ENCODE assay signal across 24 cellular contexts in genomic region chr3:108036401-108036800, GRCh38. TPM values are rescaled to one million over a fixed set of nuclear protein-coding genes. Genes with fewer than 3 reads are reported as not detected.
DNase-seq lines count a peak whose midpoint lies in the region; ATAC-seq and TF ChIP-seq lines count a peak whose summit lies in the region.
"Had no signal": no experiment of that assay in that cellular context is flagged by ENCODE, and none has a peak within 500 bp of the region (broad histone marks: within the 10 kb centered on the region; RNA-seq: fewer than 3 reads in every experiment).

No MANE protein-coding gene starts in this region.

- no peaks in the 10 kb centered on the region for H3K27me3 Mint-ChIP-seq in CD4-positive, alpha-beta T cell
- H3K27me3 Mint-ChIP-seq: activated CD4-positive, alpha-beta T cell treated with anti-CD3 and anti-CD28 coated beads, Interleukin-2, amount 10 ng/mL, durations not matched to agents 7 days and 5 days; activated naive CD8-positive, alpha-beta T cell treated with anti-CD3 and anti-CD28 coated beads, Interleukin-2, amount 10 ng/mL, durations not matched to agents 7 days and 5 days had no signal

- H3K4me3 Mint-ChIP-seq in CD4-positive, alpha-beta T cell = no peak overlapping the region
- H3K4me3 Mint-ChIP-seq: activated CD4-positive, alpha-beta T cell treated with anti-CD3 and anti-CD28 coated beads, Interleukin-2, amount 10 ng/mL, durations not matched to agents 7 days and 5 days; activated naive CD8-positive, alpha-beta T cell treated with anti-CD3 and anti-CD28 coated beads, Interleukin-2, amount 10 ng/mL, durations not matched to agents 7 days and 5 days; H9; mesothelial cell of epicardium; nephron progenitor cell had no signal

- peaks cover 75% of the 10 kb centered on the region for H3K36me3 Mint-ChIP-seq in CD4-positive, alpha-beta T cell (ENCODE audit: low read depth)

- CTCF ChIA-PET in CD4-positive, alpha-beta T cell (lab: Charles Lee) = no interaction called here

- no peak overlapping the region for H3K27ac ChIP-seq in CD4-positive, alpha-beta T cell (ENCODE audit: low read depth, low read length)
- H3K27ac ChIP-seq in KOPT-K1 (ENCODE audit: low read depth, low read length, poor library complexity, severe bottlenecking) = peak overlapping the region; percentile 32
- peak overlapping the region; percentile 35 for H3K27ac ChIP-seq in smooth muscle cell (ENCODE audit: low read depth)
- H3K27ac ChIP-seq: gastrocnemius medialis, WERI-Rb-1 had no signal

- peaks cover 17% of the 10 kb centered on the region for H3K4me1 Mint-ChIP-seq in CD4-positive, alpha-beta T cell (ENCODE audit: low read depth)
- H3K4me1 Mint-ChIP-seq: nephron progenitor cell had no signal

- DNase-seq in CD4-positive, alpha-beta T cell = no peak
- DNase-seq in fibroblast of gingiva (ENCODE audit: low read depth) (peak; percentile 41), smooth muscle cell (lab: John Stamatoyannopoulos, UW; ENCODE audit: unreplicated experiment) (no peak), AG08396 (ENCODE audit: low spot score) (no peak), HK-2 (ENCODE audit: unreplicated experiment) (no peak)
- DNase-seq: activated CD4-positive, alpha-beta T cell treated with anti-CD3 and anti-CD28 coated beads, Interleukin-2, amount 10 ng/mL, durations not matched to agents 7 days and 5 days; activated naive CD8-positive, alpha-beta T cell treated with anti-CD3 and anti-CD28 coated beads, Interleukin-2, amount 10 ng/mL, durations not matched to agents 7 days and 5 days; DND-41; gastrocnemius medialis; H9; hypothalamus; left lung; NCI-H1092; NCI-H1930; NCI-H2227 treated with DMSO at 0.1 percent for 48 hours; NCI-H774; nephron progenitor cell; ovary; stimulated activated CD4-positive, alpha-beta T cell treated with anti-CD3 and anti-CD28 coated beads, Interleukin-4, amount 100 ng/mL, for 24 hours; stimulated activated naive CD8-positive, alpha-beta T cell treated with anti-CD3 and anti-CD28 coated beads, Interleukin-15, Interleukin-2, amounts not matched to agents 100 U/mL and 50 U/mL, for 24 hours; WERI-Rb-1 had no signal

- no peak overlapping the region for H2AFZ ChIP-seq in smooth muscle cell (ENCODE audit: low read depth)

- H3K27me3 ChIP-seq in CD4-positive, alpha-beta T cell (ENCODE audit: control insufficient read depth, insufficient read depth, low read length) = no peaks in the 10 kb centered on the region
- no peaks in the 10 kb centered on the region for H3K27me3 ChIP-seq in smooth muscle cell (ENCODE audit: low read depth)
- H3K27me3 ChIP-seq: gastrocnemius medialis, left lung, ovary had no signal

- no peak overlapping the region for H3K9ac ChIP-seq in smooth muscle cell (ENCODE audit: low read depth)

- peaks cover 13% of the 10 kb centered on the region for H3F3A ChIP-seq in smooth muscle cell (ENCODE audit: low read depth)

- no peak for ATAC-seq in CD4-positive, alpha-beta T cell (ENCODE audit: poor library complexity)
- no peak for ATAC-seq in GM21737 (IDR thresholded peaks at IDR 0.05; ENCODE audit: unreplicated experiment)
- ATAC-seq: gastrocnemius medialis; stimulated activated naive CD8-positive, alpha-beta T cell treated with anti-CD3 and anti-CD28 coated beads, Interleukin-15, Interleukin-2, amounts not matched to agents 100 U/mL and 50 U/mL, for 24 hours had no signal

- H3K27ac Mint-ChIP-seq in CD4-positive, alpha-beta T cell = peak overlapping the region; percentile 72
- H3K27ac Mint-ChIP-seq: activated CD4-positive, alpha-beta T cell treated with anti-CD3 and anti-CD28 coated beads, Interleukin-2, amount 10 ng/mL, durations not matched to agents 7 days and 5 days; mesothelial cell of epicardium; nephron progenitor cell had no signal

- H3K79me2 ChIP-seq in smooth muscle cell (ENCODE audit: low read depth) = no peaks in the 10 kb centered on the region

- no peak overlapping the region for H3K4me3 ChIP-seq in smooth muscle cell
- H3K4me3 ChIP-seq: gastrocnemius medialis, left lung, ovary had no signal

- no peak for TF ChIP-seq CTCF in CD4-positive, alpha-beta T cell (IDR thresholded peaks at IDR 0.05)
- no peak for TF ChIP-seq CTCF in smooth muscle cell (IDR thresholded peaks at IDR 0.05; ENCODE audit: borderline replicate concordance, insufficient read depth, poor library complexity, severe bottlenecking)

- H3K36me3 ChIP-seq in KOPT-K1 (ENCODE audit: insufficient read depth, low read length) (peaks cover 64% of the 10 kb centered on the region), smooth muscle cell (ENCODE audit: low read depth) (no peaks in the 10 kb centered on the region)
- H3K36me3 ChIP-seq: gastrocnemius medialis, ovary, WERI-Rb-1 had no signal

- WGBS in smooth muscle cell (ENCODE audit: low lambda C conversion rate) = 83% methylated on average over 1 of the region's 1 CpG

- H3K4me2 ChIP-seq in smooth muscle cell = peak overlapping the region; percentile 47

- intact Hi-C loops in CD4-positive, alpha-beta T cell (cut with DNase I, micrococcal nuclease) = loop anchor here in 1 of 2 experiments (5.0 to 10.0 kb wide), 2 partner anchors 46 to 368 kb away; no protein-coding TSS in a partner anchor

- no peaks in the 10 kb centered on the region for H4K20me1 ChIP-seq in smooth muscle cell (ENCODE audit: low read depth)

- H3K9me3 Mint-ChIP-seq in CD4-positive, alpha-beta T cell = no peaks in the 10 kb centered on the region
- H3K9me3 Mint-ChIP-seq: activated CD4-positive, alpha-beta T cell treated with anti-CD3 and anti-CD28 coated beads, Interleukin-2, amount 10 ng/mL, durations not matched to agents 7 days and 5 days; activated naive CD8-positive, alpha-beta T cell treated with anti-CD3 and anti-CD28 coated beads, Interleukin-2, amount 10 ng/mL, durations not matched to agents 7 days and 5 days; H9; mesothelial cell of epicardium; nephron progenitor cell had no signal

- H3K4me1 ChIP-seq in smooth muscle cell (ENCODE audit: low read depth) = no peaks in the 10 kb centered on the region
- H3K4me1 ChIP-seq: gastrocnemius medialis had no signal

- no peaks in the 10 kb centered on the region for H3K9me3 ChIP-seq in CD4-positive, alpha-beta T cell (ENCODE audit: control insufficient read depth, low read length)
- H3K9me3 ChIP-seq in KOPT-K1 (ENCODE audit: insufficient read depth, low read length, poor library complexity, severe bottlenecking) (no peaks in the 10 kb centered on the region), smooth muscle cell (replicated peaks; ENCODE audit: low read depth) (no peaks in the 10 kb centered on the region)
- H3K9me3 ChIP-seq: gastrocnemius medialis, left lung, ovary had no signal

- POLR2A ChIA-PET in CD4-positive, alpha-beta T cell (lab: Charles Lee) = no interaction called here

RNA-seq across cellular contexts. Expression of gene CD47, which starts 54.4 kb away (rescaled TPM):
- total RNA-seq in CD4-positive, alpha-beta T cell = 100 to 1,000 TPM; 166 to 170 TPM
- total RNA-seq in smooth muscle cell = 81.8 and 95.6 TPM in 2 replicates
- polyA plus RNA-seq in smooth muscle cell = 47.1 and 89.8 TPM in 2 replicates
